ENCODE assay signal across 1 cellular context in the genomic region with DNA sequence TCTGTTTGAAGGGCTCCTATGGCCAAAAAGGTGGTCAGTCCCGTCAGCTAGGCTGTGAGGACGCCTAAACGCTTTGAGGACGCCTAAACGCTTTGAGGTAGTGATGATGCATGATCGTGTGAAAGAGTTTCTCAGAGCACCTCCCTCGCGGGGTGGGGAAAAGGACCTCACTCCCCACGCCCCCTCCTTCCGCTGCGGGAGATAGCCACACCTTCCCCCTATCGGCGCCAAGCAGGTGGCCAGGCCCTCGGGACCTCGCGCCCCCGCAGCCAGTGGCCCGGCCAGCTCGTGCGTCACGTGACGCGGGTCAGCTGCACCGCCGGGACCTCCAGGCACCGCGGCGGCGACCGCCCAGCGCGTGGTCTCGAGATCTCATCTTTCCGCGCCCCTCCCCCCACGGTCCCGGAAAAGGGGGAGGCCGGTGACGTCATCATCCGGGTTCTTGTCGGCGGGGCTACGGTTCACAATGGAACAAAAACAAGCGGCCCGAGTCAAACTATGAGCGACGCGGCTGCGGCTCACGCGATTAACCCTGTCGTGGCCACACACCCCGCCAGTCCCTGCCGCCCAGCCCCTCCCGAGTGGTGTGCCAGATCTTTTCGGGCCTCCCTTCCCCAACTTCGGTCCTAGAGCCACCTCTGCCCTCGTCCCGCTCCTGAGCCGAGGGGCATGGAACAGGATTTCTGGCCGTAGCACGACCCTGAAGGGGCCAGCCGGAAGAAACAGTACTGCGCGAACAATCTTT.
TF ChIP-seq lines count a peak whose summit lies in the region.

No MANE protein-coding gene starts in this region.

TF ChIP-seq in K562, 482 proteins besides CTCF, POLR2A, EP300 and RAD21 (continued from another document and continues in another):
- no peak for TF ChIP-seq ZBTB5 (IDR thresholded peaks at IDR 0.05)
- no peak for TF ChIP-seq SNRNP70 (optimal IDR thresholded peaks at IDR 0.05; ENCODE audit: low read depth, low read length)
- TF ChIP-seq PCBP1 (IDR thresholded peaks at IDR 0.05; ENCODE audit: low read depth, low read length, poor library complexity, severe bottlenecking): peak; percentile 90
- TF ChIP-seq NR1H2 (CRISPR knock-in tag; IDR thresholded peaks at IDR 0.05): no peak
- no peak for TF ChIP-seq NCOA4 (IDR thresholded peaks at IDR 0.05; ENCODE audit: partially characterized antibody)
- TF ChIP-seq, protein P1, sequence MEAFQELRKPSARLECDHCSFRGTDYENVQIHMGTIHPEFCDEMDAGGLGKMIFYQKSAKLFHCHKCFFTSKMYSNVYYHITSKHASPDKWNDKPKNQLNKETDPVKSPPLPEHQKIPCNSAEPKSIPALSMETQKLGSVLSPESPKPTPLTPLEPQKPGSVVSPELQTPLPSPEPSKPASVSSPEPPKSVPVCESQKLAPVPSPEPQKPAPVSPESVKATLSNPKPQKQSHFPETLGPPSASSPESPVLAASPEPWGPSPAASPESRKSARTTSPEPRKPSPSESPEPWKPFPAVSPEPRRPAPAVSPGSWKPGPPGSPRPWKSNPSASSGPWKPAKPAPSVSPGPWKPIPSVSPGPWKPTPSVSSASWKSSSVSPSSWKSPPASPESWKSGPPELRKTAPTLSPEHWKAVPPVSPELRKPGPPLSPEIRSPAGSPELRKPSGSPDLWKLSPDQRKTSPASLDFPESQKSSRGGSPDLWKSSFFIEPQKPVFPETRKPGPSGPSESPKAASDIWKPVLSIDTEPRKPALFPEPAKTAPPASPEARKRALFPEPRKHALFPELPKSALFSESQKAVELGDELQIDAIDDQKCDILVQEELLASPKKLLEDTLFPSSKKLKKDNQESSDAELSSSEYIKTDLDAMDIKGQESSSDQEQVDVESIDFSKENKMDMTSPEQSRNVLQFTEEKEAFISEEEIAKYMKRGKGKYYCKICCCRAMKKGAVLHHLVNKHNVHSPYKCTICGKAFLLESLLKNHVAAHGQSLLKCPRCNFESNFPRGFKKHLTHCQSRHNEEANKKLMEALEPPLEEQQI (IDR thresholded peaks at IDR 0.05): no peak
- 0 out of 2 replicates have a peak, but pooled peaks have one; percentile 68 for TF ChIP-seq KLF1 (tag; IDR thresholded peaks at IDR 0.05)
- TF ChIP-seq ETS2 (tag; IDR thresholded peaks at IDR 0.05; ENCODE audit: borderline replicate concordance, poor library complexity, severe bottlenecking): no peak
- TF ChIP-seq, protein P2, sequence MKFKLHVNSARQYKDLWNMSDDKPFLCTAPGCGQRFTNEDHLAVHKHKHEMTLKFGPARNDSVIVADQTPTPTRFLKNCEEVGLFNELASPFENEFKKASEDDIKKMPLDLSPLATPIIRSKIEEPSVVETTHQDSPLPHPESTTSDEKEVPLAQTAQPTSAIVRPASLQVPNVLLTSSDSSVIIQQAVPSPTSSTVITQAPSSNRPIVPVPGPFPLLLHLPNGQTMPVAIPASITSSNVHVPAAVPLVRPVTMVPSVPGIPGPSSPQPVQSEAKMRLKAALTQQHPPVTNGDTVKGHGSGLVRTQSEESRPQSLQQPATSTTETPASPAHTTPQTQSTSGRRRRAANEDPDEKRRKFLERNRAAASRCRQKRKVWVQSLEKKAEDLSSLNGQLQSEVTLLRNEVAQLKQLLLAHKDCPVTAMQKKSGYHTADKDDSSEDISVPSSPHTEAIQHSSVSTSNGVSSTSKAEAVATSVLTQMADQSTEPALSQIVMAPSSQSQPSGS (CRISPR knock-in tag; IDR thresholded peaks at IDR 0.05): peak; percentile 94
- no peak for TF ChIP-seq MBD1 (CRISPR knock-in tag; IDR thresholded peaks at IDR 0.05)
- peak; percentile 1; the same call in 1 of the 2 replicates for TF ChIP-seq NFE2 (IDR thresholded peaks at IDR 0.05; ENCODE audit: low read depth)
- peak; percentile 50; the same call in 1 of the 2 replicates for TF ChIP-seq ZNF76 (CRISPR knock-in tag; IDR thresholded peaks at IDR 0.05; ENCODE audit: borderline replicate concordance)
- no peak; a peak in 1 of 4 replicates for TF ChIP-seq HDAC1 (IDR thresholded peaks at IDR 0.05)
- TF ChIP-seq JUN (IDR thresholded peaks at IDR 0.05; ENCODE audit: borderline replicate concordance, low read depth, low read length): peak; percentile 98
- TF ChIP-seq JUN (CRISPR knock-in tag; IDR thresholded peaks at IDR 0.05; ENCODE audit: borderline replicate concordance): no peak
- peak; percentile 58 for TF ChIP-seq AFF4 (CRISPR knock-in tag; IDR thresholded peaks at IDR 0.05)
- no peak for TF ChIP-seq NFE2L1 (tag; IDR thresholded peaks at IDR 0.05; ENCODE audit: borderline replicate concordance, low read depth)
- TF ChIP-seq E2F1 (CRISPR knock-in tag; IDR thresholded peaks at IDR 0.05): no peak
- TF ChIP-seq RBM34 (IDR thresholded peaks at IDR 0.05; ENCODE audit: borderline replicate concordance, insufficient read depth, low read length): no peak
- no peak for TF ChIP-seq GTF2A2 (tag; IDR thresholded peaks at IDR 0.05)
- TF ChIP-seq, protein P3, sequence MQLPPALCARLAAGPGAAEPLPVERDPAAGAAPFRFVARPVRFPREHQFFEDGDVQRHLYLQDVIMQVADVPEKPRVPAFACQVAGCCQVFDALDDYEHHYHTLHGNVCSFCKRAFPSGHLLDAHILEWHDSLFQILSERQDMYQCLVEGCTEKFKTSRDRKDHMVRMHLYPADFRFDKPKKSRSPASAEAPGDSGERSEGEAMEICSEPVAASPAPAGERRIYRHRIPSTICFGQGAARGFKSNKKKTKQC (CRISPR knock-in tag; IDR thresholded peaks at IDR 0.05): no peak; the same call in 1 of the 2 replicates
- 0 out of 2 replicates have a peak, but pooled peaks have one; percentile 38 for TF ChIP-seq ZNF212 (CRISPR knock-in tag; IDR thresholded peaks at IDR 0.05)
